9 cellular contexts compared by ENCODE assay signal in the genomic region with DNA sequence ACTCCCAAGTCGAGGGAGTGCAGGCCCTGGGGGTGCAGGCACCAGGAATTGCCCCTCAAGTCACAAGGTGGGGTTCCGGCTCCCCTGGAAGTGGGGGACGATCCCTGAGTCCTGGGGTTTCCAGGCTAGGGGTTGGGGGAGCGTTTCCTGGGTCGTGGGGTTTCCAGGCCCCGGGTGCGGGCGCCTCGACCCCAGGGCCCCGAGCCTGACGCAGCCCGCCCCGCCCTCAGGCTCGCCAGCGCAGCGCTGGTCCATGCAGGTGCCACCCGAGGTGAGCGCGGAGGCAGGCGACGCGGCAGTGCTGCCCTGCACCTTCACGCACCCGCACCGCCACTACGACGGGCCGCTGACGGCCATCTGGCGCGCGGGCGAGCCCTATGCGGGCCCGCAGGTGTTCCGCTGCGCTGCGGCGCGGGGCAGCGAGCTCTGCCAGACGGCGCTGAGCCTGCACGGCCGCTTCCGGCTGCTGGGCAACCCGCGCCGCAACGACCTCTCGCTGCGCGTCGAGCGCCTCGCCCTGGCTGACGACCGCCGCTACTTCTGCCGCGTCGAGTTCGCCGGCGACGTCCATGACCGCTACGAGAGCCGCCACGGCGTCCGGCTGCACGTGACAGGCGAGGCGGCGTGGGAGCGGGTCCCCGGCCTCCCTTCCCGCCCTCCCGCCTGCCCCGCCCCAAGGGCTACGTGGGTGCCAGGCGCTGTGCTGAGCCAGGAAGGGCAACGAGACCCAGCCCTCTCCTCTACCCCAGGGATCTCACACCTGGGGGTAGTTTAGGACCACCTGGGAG. TPM values are rescaled to one million over a fixed set of nuclear protein-coding genes. Genes with fewer than 3 reads are reported as not detected.
DNase-seq lines count a peak whose midpoint lies in the region; ATAC-seq, FAIRE-seq and TF ChIP-seq lines count a peak whose summit lies in the region.
"Had no signal": no experiment of that assay in that cellular context is flagged by ENCODE, and none has a peak within 500 bp of the region (broad histone marks: within the 10 kb centered on the region; RNA-seq: fewer than 3 reads in every experiment).

No MANE protein-coding gene starts in this region.

- H3K9me2 ChIP-seq in GM23248 (ENCODE audit: insufficient read depth) (no peaks in the 10 kb centered on the region), neural cell (ENCODE audit: insufficient read depth, low read length) (no peaks in the 10 kb centered on the region)

- peak overlapping the region; percentile 41 for H2AFZ ChIP-seq in GM23248
- no peak overlapping the region for H2AFZ ChIP-seq in neural cell (ENCODE audit: low read depth, low read length)

- H3K36me3 ChIP-seq in GM23248 (ENCODE audit: low read depth) (no peaks in the 10 kb centered on the region), neural cell (ENCODE audit: insufficient read depth, low read length) (no peaks in the 10 kb centered on the region)

- no peak for TF ChIP-seq EP300 in neural cell (conservative IDR thresholded peaks at IDR 0.05; ENCODE audit: poor library complexity, severe bottlenecking)

- 0 out of 2 replicates have a peak overlapping the region, but pooled peaks have one; percentile 33 for H3K4me3 ChIP-seq in GM23248
- H3K4me3 ChIP-seq in epithelial cell of proximal tubule (ENCODE audit: low read depth, low read length), result peak overlapping the region; percentile 23
- peak overlapping the region; percentile 60 for H3K4me3 ChIP-seq in neural cell (ENCODE audit: low read length)

- H3K79me2 ChIP-seq in GM23248 (ENCODE audit: insufficient read depth) (no peaks in the 10 kb centered on the region), neural cell (replicated peaks; ENCODE audit: insufficient read depth, low read length) (no peaks in the 10 kb centered on the region)

- DNase-seq in AG09319 (ENCODE audit: extremely low read depth, low read depth) (no peak), GM23248 (peak; percentile 83), epithelial cell of proximal tubule (ENCODE audit: low read depth) (no peak), urothelium cell line (ENCODE audit: low spot score) (no peak)
- peak; percentile 52 for DNase-seq in activated CD4-positive, CD25-positive, alpha-beta regulatory T cell treated with anti-CD3 and anti-CD28 coated beads, Interleukin-2, amount 50 U/mL, for 72 hours
- no peak for DNase-seq in effector CD4-positive, alpha-beta T cell

- peak overlapping the region; percentile 57 for H3K4me2 ChIP-seq in GM23248 (ENCODE audit: unreplicated experiment)
- no peak overlapping the region for H3K4me2 ChIP-seq in neural cell (ENCODE audit: low read length)

- FAIRE-seq in urothelium cell line (lab: Jason Lieb, UNC), result no peak
- FAIRE-seq: GM18507 had no signal

- no peak for TF ChIP-seq RAD21 in neural cell (conservative IDR thresholded peaks at IDR 0.05)

- TF ChIP-seq CTCF in AG09319 (IDR thresholded peaks at IDR 0.05; ENCODE audit: low read depth, low read length), result peak; percentile 17
- TF ChIP-seq CTCF in epithelial cell of proximal tubule (conservative IDR thresholded peaks at IDR 0.05; ENCODE audit: low read depth, low read length), result peak; percentile 24
- peak; percentile 55 for TF ChIP-seq CTCF in neural cell (IDR thresholded peaks at IDR 0.05; ENCODE audit: poor library complexity, severe bottlenecking)

- in situ Hi-C loops in GM23248 (cut with MboI), result loop anchor here (10.0 kb wide), 1 partner anchor 123 kb away; no protein-coding TSS in a partner anchor

- ATAC-seq in GM19452 (IDR thresholded peaks at IDR 0.05; ENCODE audit: unreplicated experiment), result no peak

- H3K27ac ChIP-seq in GM23248 (no peak overlapping the region), neural cell (ENCODE audit: low read length) (no peak overlapping the region)

- no peak overlapping the region for H3K9ac ChIP-seq in GM23248
- no peak overlapping the region for H3K9ac ChIP-seq in neural cell (ENCODE audit: low read length)

- H3K4me1 ChIP-seq in GM23248 (ENCODE audit: insufficient read depth), result no peaks in the 10 kb centered on the region; the same call in 1 of the 2 replicates

- no peaks in the 10 kb centered on the region for H3K9me3 ChIP-seq in GM23248 (ENCODE audit: low read depth)
- H3K9me3 ChIP-seq in neural cell (ENCODE audit: low read length), result no peaks in the 10 kb centered on the region

- H3K27me3 ChIP-seq in GM23248 (replicated peaks; ENCODE audit: insufficient read depth) (no peaks in the 10 kb centered on the region), neural cell (ENCODE audit: insufficient read depth, low read depth, low read length) (peaks cover 33% of the 10 kb centered on the region)

- H3F3A ChIP-seq in GM23248 (ENCODE audit: insufficient read depth) (0 out of 2 replicates have a peak, but pooled peaks cover 5% of the 10 kb centered on the region), neural cell (ENCODE audit: insufficient read depth, low read length, poor library complexity, severe bottlenecking) (no peaks in the 10 kb centered on the region)

- WGBS in GM23248 (ENCODE audit: low coverage in 1 of 2, low lambda C conversion rate in 2 of 2, missing lambda C conversion rate in 2 of 2), 2 experiments, result 13 to 14% methylated on average over 38 to 56 of the region's 84 CpGs

- no peaks in the 10 kb centered on the region for H4K20me1 ChIP-seq in GM23248 (ENCODE audit: insufficient read depth)
- H4K20me1 ChIP-seq in neural cell (ENCODE audit: insufficient read depth), result no peaks in the 10 kb centered on the region

TF ChIP-seq in neural cell, 6 proteins besides CTCF, POLR2A, EP300 and RAD21:
- TF ChIP-seq EZH2 (IDR thresholded peaks at IDR 0.05; ENCODE audit: borderline replicate concordance, insufficient read depth, low read length, poor library complexity, severe bottlenecking), result no peak
- no peak for TF ChIP-seq TAF1 (IDR thresholded peaks at IDR 0.05; ENCODE audit: low read depth)
- TF ChIP-seq, protein P1, sequence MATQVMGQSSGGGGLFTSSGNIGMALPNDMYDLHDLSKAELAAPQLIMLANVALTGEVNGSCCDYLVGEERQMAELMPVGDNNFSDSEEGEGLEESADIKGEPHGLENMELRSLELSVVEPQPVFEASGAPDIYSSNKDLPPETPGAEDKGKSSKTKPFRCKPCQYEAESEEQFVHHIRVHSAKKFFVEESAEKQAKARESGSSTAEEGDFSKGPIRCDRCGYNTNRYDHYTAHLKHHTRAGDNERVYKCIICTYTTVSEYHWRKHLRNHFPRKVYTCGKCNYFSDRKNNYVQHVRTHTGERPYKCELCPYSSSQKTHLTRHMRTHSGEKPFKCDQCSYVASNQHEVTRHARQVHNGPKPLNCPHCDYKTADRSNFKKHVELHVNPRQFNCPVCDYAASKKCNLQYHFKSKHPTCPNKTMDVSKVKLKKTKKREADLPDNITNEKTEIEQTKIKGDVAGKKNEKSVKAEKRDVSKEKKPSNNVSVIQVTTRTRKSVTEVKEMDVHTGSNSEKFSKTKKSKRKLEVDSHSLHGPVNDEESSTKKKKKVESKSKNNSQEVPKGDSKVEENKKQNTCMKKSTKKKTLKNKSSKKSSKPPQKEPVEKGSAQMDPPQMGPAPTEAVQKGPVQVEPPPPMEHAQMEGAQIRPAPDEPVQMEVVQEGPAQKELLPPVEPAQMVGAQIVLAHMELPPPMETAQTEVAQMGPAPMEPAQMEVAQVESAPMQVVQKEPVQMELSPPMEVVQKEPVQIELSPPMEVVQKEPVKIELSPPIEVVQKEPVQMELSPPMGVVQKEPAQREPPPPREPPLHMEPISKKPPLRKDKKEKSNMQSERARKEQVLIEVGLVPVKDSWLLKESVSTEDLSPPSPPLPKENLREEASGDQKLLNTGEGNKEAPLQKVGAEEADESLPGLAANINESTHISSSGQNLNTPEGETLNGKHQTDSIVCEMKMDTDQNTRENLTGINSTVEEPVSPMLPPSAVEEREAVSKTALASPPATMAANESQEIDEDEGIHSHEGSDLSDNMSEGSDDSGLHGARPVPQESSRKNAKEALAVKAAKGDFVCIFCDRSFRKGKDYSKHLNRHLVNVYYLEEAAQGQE (IDR thresholded peaks at IDR 0.05; ENCODE audit: borderline replicate concordance), result no peak
- TF ChIP-seq POLR2AphosphoS5 (IDR thresholded peaks at IDR 0.05), result no peak
- TF ChIP-seq SMC3 (conservative IDR thresholded peaks at IDR 0.05; ENCODE audit: poor library complexity), result no peak
- no peak for TF ChIP-seq MXI1 (conservative IDR thresholded peaks at IDR 0.05; ENCODE audit: poor library complexity, severe bottlenecking)

RNA-seq across cellular contexts. Expression of a gene that starts 12.0 kb away (rescaled TPM):
- 0.22 and 0.38 TPM in 2 replicates for total RNA-seq in GM23248 (2014; rRNA removed; shearing (Covaris generic))
- polyA plus RNA-seq in GM23248 (2016; fragmentation: Nextera tagmentation; extraction: Ambion mirVana) (0.69 and 1.5 TPM in 2 replicates), neural cell (not detected in 2 replicates)
- 9.4 and 13.5 TPM in 2 replicates for total RNA-seq in epithelial cell of proximal tubule
- not detected in 2 replicates for polyA minus RNA-seq in neural cell

Comparison
In these comparisons a context has a peak if more than half of its experiments do, and no peak if none do; other contexts are left out.
1. DNase-seq: peak in GM23248 (single experiment) and activated CD4-positive, CD25-positive, alpha-beta regulatory T cell treated with anti-CD3 and anti-CD28 coated beads, Interleukin-2, amount 50 U/mL, for 72 hours (single experiment); none in AG09319 (single experiment), epithelial cell of proximal tubule (single experiment), effector CD4-positive, alpha-beta T cell (single experiment) and urothelium cell line (single experiment).
2. Peak in every context shown above with its lines, with median percentiles within 50 percentile points of each other: CTCF ChIP-seq and H3K4me3 ChIP-seq.